1 cellular context compared by ENCODE assay signal in genomic region chr11:124754710-124755109, GRCh38.
TF ChIP-seq lines count a peak whose summit lies in the region.

No MANE protein-coding gene starts in this region.

TF ChIP-seq in endothelial cell of umbilical vein, 7 proteins besides CTCF, POLR2A, EP300 and RAD21:
- no peak for TF ChIP-seq JUN (IDR thresholded peaks at IDR 0.05; ENCODE audit: borderline replicate concordance, insufficient read depth, insufficient read length, low read depth)
- TF ChIP-seq, protein P1, sequence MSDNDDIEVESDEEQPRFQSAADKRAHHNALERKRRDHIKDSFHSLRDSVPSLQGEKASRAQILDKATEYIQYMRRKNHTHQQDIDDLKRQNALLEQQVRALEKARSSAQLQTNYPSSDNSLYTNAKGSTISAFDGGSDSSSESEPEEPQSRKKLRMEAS (IDR thresholded peaks at IDR 0.05; ENCODE audit: insufficient read depth, insufficient read length): no peak
- no peak for TF ChIP-seq EZH2 (IDR thresholded peaks at IDR 0.05; ENCODE audit: borderline replicate concordance, low read depth, low read length, severe bottlenecking)
- no peak for TF ChIP-seq MYC (IDR thresholded peaks at IDR 0.05; ENCODE audit: low read depth, low read length)
- no peak for TF ChIP-seq FOS (IDR thresholded peaks at IDR 0.05; ENCODE audit: borderline replicate concordance, insufficient read depth, low read length)
- no peak for TF ChIP-seq POLR2AphosphoS5 (IDR thresholded peaks at IDR 0.05; ENCODE audit: insufficient read depth, low read depth, low read length)
- TF ChIP-seq GATA2 (IDR thresholded peaks at IDR 0.05; ENCODE audit: insufficient read depth, insufficient read length, low read depth, low read length): no peak
TF ChIP-seq in endothelial cell of umbilical vein: peak in this region for 0.
